6 cellular contexts compared by ENCODE assay signal in genomic region chr12:107138990-107139389, GRCh38.
"Had no signal": no experiment of that assay in that cellular context is flagged by ENCODE, and none has a peak within 500 bp of the region (broad histone marks: within the 10 kb centered on the region; RNA-seq: fewer than 3 reads in every experiment).

No MANE protein-coding gene starts in this region.

- DNase-seq: H9, HCEC 1CT, KBM-7 had no signal

- H3K4me2 ChIP-seq: GM23338 had no signal

- H3K4me3 ChIP-seq: GM23338 had no signal

- ATAC-seq: GM23338, HepG2 had no signal

- H2AFZ ChIP-seq: GM23338 had no signal

- H3K27ac ChIP-seq: HL-60 had no signal
